In genomic region chr1:53188099-53188498, GRCh38 we compare ENCODE assay signal across 21 cellular contexts. TPM values are rescaled to one million over a fixed set of nuclear protein-coding genes. Genes with fewer than 3 reads are reported as not detected.
"Had no signal": no experiment of that assay in that cellular context is flagged by ENCODE, and none has a peak within 500 bp of the region (broad histone marks: within the 10 kb centered on the region; RNA-seq: fewer than 3 reads in every experiment).

No MANE protein-coding gene starts in this region.

- ATAC-seq: activated CD8-positive, alpha-beta T cell treated with anti-CD3 and anti-CD28 coated beads for 36 hours; left lung; right cardiac atrium had no signal

- H3K4me3 ChIP-seq: left lung, prostate gland, skin epidermis, tibial nerve had no signal

- H3K9me3 ChIP-seq: left lung, prostate gland had no signal

- FAIRE-seq: urothelium cell line had no signal

- H3K4me1 ChIP-seq: prostate gland had no signal

- H3K27ac ChIP-seq: brain microvascular endothelial cell, left lung, prostate gland, tibial nerve had no signal

- H3K27me3 ChIP-seq: brain microvascular endothelial cell, left lung, tibial nerve had no signal

- H3K36me3 ChIP-seq: brain microvascular endothelial cell, left lung, prostate gland, tibial nerve had no signal

- DNase-seq: activated CD4-positive, alpha-beta T cell treated with anti-CD3 and anti-CD28 coated beads, Interleukin-2, amount 10 ng/mL, durations not matched to agents 24 days and 14 days; activated CD4-positive, CD25-positive, alpha-beta regulatory T cell; activated CD8-positive, alpha-beta T cell treated with anti-CD3 and anti-CD28 coated beads for 36 hours; activated naive CD4-positive, alpha-beta T cell treated with anti-CD3 and anti-CD28 coated beads for 36 hours; activated T-cell treated with anti-CD3 and anti-CD28 coated beads, Interleukin-2, amount 50 U/mL, for 1 hour; anterior cingulate cortex; brain microvascular endothelial cell; effector CD4-positive, alpha-beta T cell; foreskin melanocyte; hypothalamus; left lung; right cardiac atrium; T-helper 1 cell; T-helper 9 cell had no signal

RNA-seq across cellular contexts. Expression of gene SLC1A7, which starts 45.7 kb away (rescaled TPM):
- total RNA-seq: activated CD4-positive, alpha-beta T cell treated with anti-CD3 and anti-CD28 coated beads, Interleukin-2, amount 10 ng/mL, durations not matched to agents 24 days and 14 days; activated CD8-positive, alpha-beta T cell treated with anti-CD3 and anti-CD28 coated beads for 36 hours; activated naive CD4-positive, alpha-beta T cell treated with anti-CD3 and anti-CD28 coated beads for 36 hours; activated T-helper 2 cell treated with anti-CD3 and anti-CD28 coated beads, Interferon-gamma antibody, Interleukin-2, Interleukin-4, amounts not matched to agents 10 μg/mL and 5 μg/mL and 100 μg/mL, durations not matched to agents 14 hours and 24 hours and 36 hours; kidney epithelial cell; neural crest cell had no signal
